19 cellular contexts compared by ENCODE assay signal in genomic region chr16:1542166-1542500, GRCh38. TPM values are rescaled to one million over a fixed set of nuclear protein-coding genes. Genes with fewer than 3 reads are reported as not detected.
DNase-seq lines count a peak whose midpoint lies in the region; ATAC-seq and TF ChIP-seq lines count a peak whose summit lies in the region.
"Had no signal": no experiment of that assay in that cellular context is flagged by ENCODE, and none has a peak within 500 bp of the region (broad histone marks: within the 10 kb centered on the region; RNA-seq: fewer than 3 reads in every experiment).

No MANE protein-coding gene starts in this region.

- ATAC-seq in IMR-90 (ENCODE audit: low read depth) (no peak), GM21360 (IDR thresholded peaks at IDR 0.05; ENCODE audit: unreplicated experiment) (no peak)
- ATAC-seq: effector memory CD8-positive, alpha-beta T cell had no signal

- H3K79me1 ChIP-seq in IMR-90 (ENCODE audit: low read depth in 1 of 2, low read length in 2 of 2): peaks cover 4 to 51% of the 10 kb centered on the region in 2 experiments; a peak in 3 of 4 replicates
- peaks cover 8% of the 10 kb centered on the region for H3K79me1 ChIP-seq in neuronal stem cell (ENCODE audit: low read depth, low read length)

- TF ChIP-seq POLR2A in IMR-90 (IDR thresholded peaks at IDR 0.05; ENCODE audit: low read depth, low read length): no peak

- H4K20me1 ChIP-seq in IMR-90 (ENCODE audit: insufficient read depth, low read length): 0 out of 2 replicates have a peak, but pooled peaks cover 3% of the 10 kb centered on the region

- H3K23ac ChIP-seq in IMR-90 (ENCODE audit: low read depth, low read length) (no peak overlapping the region), neuronal stem cell (ENCODE audit: low read depth, low read length, poor library complexity) (no peak overlapping the region)

- TF ChIP-seq CTCF in IMR-90 (conservative IDR thresholded peaks at IDR 0.05; ENCODE audit: low read depth, low read length) (no peak), coronary artery (IDR thresholded peaks at IDR 0.05) (no peak), tibial artery (IDR thresholded peaks at IDR 0.05) (no peak)

- no peaks in the 10 kb centered on the region for H3K9me3 Mint-ChIP-seq in T-helper 2 cell treated with Interferon-gamma antibody and Interleukin-4, amounts not matched to agents 5 μg/mL and 100 μg/mL, for 36 hours
- H3K9me3 Mint-ChIP-seq: CD4-positive, alpha-beta memory T cell; effector memory CD8-positive, alpha-beta T cell had no signal

- no peak overlapping the region for H3K4me2 ChIP-seq in IMR-90 (ENCODE audit: low read depth, low read length)
- no peak overlapping the region for H3K4me2 ChIP-seq in neuronal stem cell (ENCODE audit: insufficient read depth, low read length, poor library complexity, severe bottlenecking)

- intact Hi-C loops in IMR-90 (cut with micrococcal nuclease) (no loop called here), tibial artery (cut with DNase I; ENCODE audit: low total_unique reads) (no loop called here)

- peak overlapping the region; percentile 30 for H2BK12ac ChIP-seq in neuronal stem cell (ENCODE audit: low read length)

- H3K4ac ChIP-seq in IMR-90 (ENCODE audit: low read depth, low read length) (no peak overlapping the region), neuronal stem cell (ENCODE audit: low read length) (no peak overlapping the region)

- H2BK15ac ChIP-seq in IMR-90 (ENCODE audit: low read depth, low read length) (no peak overlapping the region), neuronal stem cell (ENCODE audit: low read length) (no peak overlapping the region)

- peaks cover 21% of the 10 kb centered on the region for H3K36me3 ChIP-seq in IMR-90 (ENCODE audit: control insufficient read depth, insufficient read depth, low read length)
- peaks cover 5% of the 10 kb centered on the region in 2 donors for H3K36me3 ChIP-seq in neuronal stem cell (replicated peaks in 1 of 2; ENCODE audit: control insufficient read depth in 2 of 2, insufficient read depth in 2 of 2, low read length in 2 of 2)
- H3K36me3 ChIP-seq in tibial artery: peaks cover 28 to 83% (median 57%) of the 10 kb centered on the region in 3 donors

- H3K9ac ChIP-seq in IMR-90 (ENCODE audit: low read depth, low read length): no peak overlapping the region
- H3K9ac ChIP-seq in neuronal stem cell (ENCODE audit: low read depth, low read length, poor library complexity): no peak overlapping the region

- no peak overlapping the region for H3K14ac ChIP-seq in IMR-90 (replicated peaks; ENCODE audit: low read depth, low read length)
- H3K14ac ChIP-seq in neuronal stem cell (ENCODE audit: low read length): no peak overlapping the region

- peak overlapping the region; percentile 70 for H2AK9ac ChIP-seq in IMR-90 (replicated peaks; ENCODE audit: low read depth, low read length, poor library complexity)

- CTCF ChIA-PET in IMR-90 (lab: Yijun Ruan, JAX): no interaction called here

- H3K27me3 Mint-ChIP-seq in T-helper 2 cell treated with Interferon-gamma antibody and Interleukin-4, amounts not matched to agents 5 μg/mL and 100 μg/mL, for 36 hours (ENCODE audit: low read depth): no peaks in the 10 kb centered on the region
- H3K27me3 Mint-ChIP-seq: CD4-positive, alpha-beta memory T cell; effector memory CD8-positive, alpha-beta T cell had no signal

- H2BK20ac ChIP-seq in IMR-90 (ENCODE audit: low read depth, low read length): no peak overlapping the region

- TF ChIP-seq RAD21 in IMR-90 (IDR thresholded peaks at IDR 0.05; ENCODE audit: low read length): no peak

- H2BK120ac ChIP-seq in IMR-90 (ENCODE audit: low read depth, low read length) (no peak overlapping the region), neuronal stem cell (ENCODE audit: low read depth, low read length) (no peak overlapping the region)

- H4K91ac ChIP-seq in IMR-90 (ENCODE audit: insufficient read depth, low read depth, low read length) (no peak overlapping the region), neuronal stem cell (ENCODE audit: low read depth, low read length, poor library complexity) (no peak overlapping the region)

- H3K4me3 ChIP-seq in IMR-90 (ENCODE audit: insufficient read depth, low read depth, low read length) (no peak overlapping the region), coronary artery (no peak overlapping the region), neuronal stem cell (ENCODE audit: low read length in 2 of 2) (no peak overlapping the region), tibial artery (no peak overlapping the region)
- H3K4me3 ChIP-seq: skin epidermis had no signal

- H3K9me1 ChIP-seq in IMR-90 (ENCODE audit: insufficient read depth, low read length): 0 out of 2 replicates have a peak, but pooled peaks cover 9% of the 10 kb centered on the region

- H3K27ac Mint-ChIP-seq in T-helper 2 cell treated with Interferon-gamma antibody and Interleukin-4, amounts not matched to agents 5 μg/mL and 100 μg/mL, for 36 hours: peak overlapping the region; percentile 52

- no peak overlapping the region for H4K5ac ChIP-seq in IMR-90 (ENCODE audit: low read depth, low read length)

- no TSS peak for BruUV-seq in IMR-90 (replicated peaks; lab: Mats Ljungman, UMichigan)

- H3K9me3 ChIP-seq in IMR-90 (ENCODE audit: control insufficient read depth, insufficient read depth, low read length) (no peaks in the 10 kb centered on the region), neuronal stem cell (replicated peaks in 1 of 2; ENCODE audit: control insufficient read depth in 2 of 2, insufficient read depth in 1 of 2, low read depth in 1 of 2, low read length in 2 of 2) (no peaks in the 10 kb centered on the region), tibial artery (no peaks in the 10 kb centered on the region)

- H2AFZ ChIP-seq in IMR-90 (replicated peaks; ENCODE audit: low read length, poor library complexity): no peak overlapping the region
- H2AFZ ChIP-seq in neuronal stem cell (ENCODE audit: low read length): no peak overlapping the region

- H2AK5ac ChIP-seq in IMR-90 (ENCODE audit: low read depth, low read length): no peak overlapping the region
- H2AK5ac ChIP-seq in neuronal stem cell (ENCODE audit: low read depth, low read length): no peak overlapping the region

- peaks cover 40% of the 10 kb centered on the region for H3K4me1 Mint-ChIP-seq in T-helper 2 cell treated with Interferon-gamma antibody and Interleukin-4, amounts not matched to agents 5 μg/mL and 100 μg/mL, for 36 hours (ENCODE audit: low read depth)

- H3K36me3 Mint-ChIP-seq in T-helper 2 cell treated with Interferon-gamma antibody and Interleukin-4, amounts not matched to agents 5 μg/mL and 100 μg/mL, for 36 hours (ENCODE audit: low read depth): peaks cover 48% of the 10 kb centered on the region

- H4K8ac ChIP-seq in IMR-90 (ENCODE audit: low read depth in 2 of 2, low read length in 2 of 2) (no peak overlapping the region), neuronal stem cell (ENCODE audit: low read depth, low read length) (no peak overlapping the region)

- H3K18ac ChIP-seq in IMR-90 (ENCODE audit: low read depth, low read length): no peak overlapping the region
- no peak overlapping the region for H3K18ac ChIP-seq in neuronal stem cell (ENCODE audit: low read length)

- no peak overlapping the region for H2BK5ac ChIP-seq in IMR-90 (ENCODE audit: low read depth, low read length, poor library complexity, severe bottlenecking)
- H2BK5ac ChIP-seq in neuronal stem cell (ENCODE audit: low read length): peak overlapping the region; percentile 24

- H3K4me1 ChIP-seq in IMR-90 (ENCODE audit: control insufficient read depth, insufficient read depth, low read length) (peaks cover 3% of the 10 kb centered on the region; the same call in 1 of the 2 replicates), neuronal stem cell (ENCODE audit: control insufficient read depth in 2 of 2, insufficient read depth in 1 of 2, low read depth in 1 of 2, low read length in 2 of 2) (no peaks in the 10 kb centered on the region), tibial artery (peaks cover 0 to 68% (median 40%) of the 10 kb centered on the region in 4 donors)

- POLR2A ChIA-PET in IMR-90 (lab: Charles Lee; ENCODE audit: unreplicated experiment): no interaction called here

- 90% methylated on average over 2 of the region's 2 CpGs; no CpG with 5 or more reads in 1 of the 2 experiments for WGBS in IMR-90 (ENCODE audit: extremely low coverage in 2 of 2, insufficient read length in 1 of 2), 2 experiments
- WGBS in neuronal stem cell (ENCODE audit: extremely low coverage in 2 of 2, insufficient read length in 2 of 2, insufficient replicate concordance in 1 of 2), 2 donors: no CpG with 5 or more reads among the region's 2 CpGs

- no peak for DNase-seq in T-helper 2 cell treated with Interferon-gamma antibody and Interleukin-4, amounts not matched to agents 5 μg/mL and 100 μg/mL, for 36 hours (ENCODE audit: low spot score)
- DNase-seq in T-helper 2 cell (no peak), IMR-90 (no peak), coronary artery (ENCODE audit: low spot score) (no peak), neuronal stem cell (ENCODE audit: low spot score) (no peak), tibial artery (no peak)
- no peak for DNase-seq in stimulated activated CD4-positive, alpha-beta T cell treated with anti-CD3 and anti-CD28 coated beads, Interleukin-2, amount 100 ng/mL, for 24 hours
- DNase-seq: activated effector memory CD4-positive, alpha-beta T cell treated with anti-CD3 and anti-CD28 coated beads, Interleukin-2, amount 50 U/mL, for 16 hours; CD4-positive, alpha-beta memory T cell; effector memory CD8-positive, alpha-beta T cell; EL; foreskin fibroblast; NCI-H1930; NCI-H69 had no signal

- H3K27me3 ChIP-seq in IMR-90 (ENCODE audit: control insufficient read depth, insufficient read depth, low read length) (no peaks in the 10 kb centered on the region), neuronal stem cell (ENCODE audit: control insufficient read depth in 3 of 3, insufficient read depth in 3 of 3, low read depth in 1 of 3, low read length in 3 of 3) (no peaks in the 10 kb centered on the region), tibial artery (no peaks in the 10 kb centered on the region)

- dilution Hi-C loops in IMR-90 (cut with HindIII; ENCODE audit: low sequenced_read_pairs, unreplicated experiment): no loop called here

- H3K56ac ChIP-seq in IMR-90 (ENCODE audit: extremely low read depth, insufficient read depth, low read length): no peak overlapping the region

- in situ Hi-C loops in IMR-90 (cut with MboI; ENCODE audit: low sequenced_read_pairs): no loop called here

- no peak overlapping the region for H3K4me3 Mint-ChIP-seq in T-helper 2 cell treated with Interferon-gamma antibody and Interleukin-4, amounts not matched to agents 5 μg/mL and 100 μg/mL, for 36 hours

- no peak overlapping the region for H3K27ac ChIP-seq in IMR-90 (ENCODE audit: insufficient read depth, low read length)
- H3K27ac ChIP-seq in coronary artery: peak overlapping the region; percentile 20 to 91
- H3K27ac ChIP-seq in neuronal stem cell (replicated peaks; ENCODE audit: low read length): no peak overlapping the region
- H3K27ac ChIP-seq in tibial artery: peak overlapping the region in 1 of 2 donors; percentile 76

RNA-seq across cellular contexts. Expression of gene TMEM204, which starts 8.7 kb away (rescaled TPM):
- total RNA-seq in IMR-90 (2012; rRNA removed): 7.0 and 7.2 TPM in 2 replicates
- polyA plus RNA-seq in IMR-90 (2012; rRNA removed): 12.3 and 13.2 TPM in 2 replicates
- polyA plus RNA-seq in IMR-90 (2012; cell fraction: cytosol; rRNA removed): 8.4 and 18.2 TPM in 2 replicates
- 5.3 and 12.8 TPM in 2 replicates for polyA plus RNA-seq in IMR-90 (2012; cell fraction: nucleus; rRNA removed; ENCODE audit: low replicate concordance)
- not detected for polyA plus RNA-seq in neuronal stem cell (2013, experiment 1 of 2)
- not detected for polyA plus RNA-seq in neuronal stem cell (2013, experiment 2 of 2)
- total RNA-seq: H4, RPMI7951 had no signal

RNA-seq across cellular contexts. Expression of gene TELO2, which starts 49.0 kb away (rescaled TPM):
- 5.8 and 6.6 TPM in 2 replicates for total RNA-seq in IMR-90 (2012; rRNA removed)
- polyA plus RNA-seq in IMR-90 (2012; rRNA removed): 26.6 and 28.2 TPM in 2 replicates
- polyA plus RNA-seq in IMR-90 (2012; cell fraction: cytosol; rRNA removed): 16.6 and 18.1 TPM in 2 replicates
- polyA plus RNA-seq in IMR-90 (2012; cell fraction: nucleus; rRNA removed; ENCODE audit: low replicate concordance): 110 and 290 TPM in 2 replicates
- polyA plus RNA-seq in neuronal stem cell (2013, experiment 1 of 2): 17.1 TPM
- 16.7 TPM for polyA plus RNA-seq in neuronal stem cell (2013, experiment 2 of 2)

RNA-seq across cellular contexts. Expression of gene PTX4, which starts 53.4 kb away (rescaled TPM):
- total RNA-seq in IMR-90 (2012; rRNA removed): not detected in 2 replicates
- 0.07 TPM in 1 of 2 replicates, not detected in the other for polyA plus RNA-seq in IMR-90 (2012; rRNA removed)
- polyA plus RNA-seq in IMR-90 (2012; cell fraction: cytosol; rRNA removed): not detected in 2 replicates
- polyA plus RNA-seq in IMR-90 (2012; cell fraction: nucleus; rRNA removed; ENCODE audit: low replicate concordance): 0.14 TPM in 1 of 2 replicates, not detected in the other
- polyA plus RNA-seq in neuronal stem cell (2013, experiment 1 of 2): not detected
- not detected for polyA plus RNA-seq in neuronal stem cell (2013, experiment 2 of 2)
- total RNA-seq: CD4-positive, alpha-beta memory T cell; H4; RPMI7951; T-helper 1 cell treated with Interleukin-12 subunit alpha and Interleukin-12 subunit beta and Interleukin-4 antibody, amounts not matched to agents 30 ng/mL and 1 ng/mL, for 36 hours had no signal
- polyA plus RNA-seq: CD4-positive, alpha-beta memory T cell had no signal

Comparison
In these comparisons a context has a peak if more than half of its experiments do, and no peak if none do; other contexts are left out.
1. H3K27ac ChIP-seq: peak in coronary artery (2 of 2); none in IMR-90 (single experiment) and neuronal stem cell (single experiment).